ENCODE assay signal across 31 cellular contexts in genomic region chr1:31600641-31601040, GRCh38. TPM values are rescaled to one million over a fixed set of nuclear protein-coding genes. Genes with fewer than 3 reads are reported as not detected.
"Had no signal": no experiment of that assay in that cellular context is flagged by ENCODE, and none has a peak within 500 bp of the region (broad histone marks: within the 10 kb centered on the region; RNA-seq: fewer than 3 reads in every experiment).

No MANE protein-coding gene starts in this region.

- ATAC-seq: mucosa of descending colon; naive thymus-derived CD4-positive, alpha-beta T cell; natural killer cell treated with Interleukin-12 subunit alpha and Interleukin-12 subunit beta and Interleukin-15 and Interleukin-18, amount 100 ng/mL, for 72 hours; right lobe of liver; upper lobe of right lung had no signal

- H3K27me3 ChIP-seq: ovary, right atrium auricular region, right lobe of liver, suprapubic skin, tibial artery, upper lobe of right lung had no signal

- H3K36me3 ChIP-seq: left ventricle myocardium inferior, ovary, right atrium auricular region, right lobe of liver, suprapubic skin, thoracic aorta, tibial artery, upper lobe of right lung had no signal

- H3K9me3 ChIP-seq: left ventricle myocardium inferior, mucosa of descending colon, ovary, right atrium auricular region, right lobe of liver, suprapubic skin, thoracic aorta, tibial artery, upper lobe of right lung had no signal

- H3K4me2 ChIP-seq: smooth muscle cell had no signal

- H3K4me3 Mint-ChIP-seq: immature natural killer cell; memory B cell; naive thymus-derived CD4-positive, alpha-beta T cell; natural killer cell treated with Interleukin-12 subunit alpha and Interleukin-12 subunit beta and Interleukin-15 and Interleukin-18, amount 100 ng/mL, for 72 hours; stimulated activated naive CD8-positive, alpha-beta T cell treated with anti-CD3 and anti-CD28 coated beads, Interleukin-15, Interleukin-2, amounts not matched to agents 100 ng/mL and 50 ng/mL, for 24 hours had no signal

- H3K27ac ChIP-seq: left ventricle myocardium inferior, ovary, right atrium auricular region, right lobe of liver, suprapubic skin, thoracic aorta, tibial artery, upper lobe of right lung had no signal

- H3K27ac Mint-ChIP-seq: immature natural killer cell; memory B cell; naive thymus-derived CD4-positive, alpha-beta T cell; natural killer cell treated with Interleukin-12 subunit alpha and Interleukin-12 subunit beta and Interleukin-15 and Interleukin-18, amount 100 ng/mL, for 72 hours; progenitor cell of endocrine pancreas; stimulated activated naive CD8-positive, alpha-beta T cell treated with anti-CD3 and anti-CD28 coated beads, Interleukin-15, Interleukin-2, amounts not matched to agents 100 ng/mL and 50 ng/mL, for 24 hours had no signal

- DNase-seq: hypothalamus; immature natural killer cell; left ventricle myocardium inferior; midbrain; mucosa of descending colon; naive thymus-derived CD4-positive, alpha-beta T cell; ovary; right lobe of liver; stimulated activated CD4-positive, alpha-beta T cell treated with anti-CD3 and anti-CD28 coated beads, Interleukin-1b, Interleukin-23, amount 100 ng/mL, for 48 hours; stimulated activated CD4-positive, alpha-beta T cell treated with anti-CD3 and anti-CD28 coated beads, Interleukin-2, amount 100 ng/mL, for 48 hours; stimulated activated CD4-positive, alpha-beta T cell treated with anti-CD3 and anti-CD28 coated beads, Interleukin-4, amount 100 ng/mL, for 4 hours; stimulated activated naive CD4-positive, alpha-beta T cell; tibial artery; trophoblast cell; upper lobe of right lung had no signal

- H3K4me1 Mint-ChIP-seq: immature natural killer cell; naive thymus-derived CD4-positive, alpha-beta T cell had no signal

- H3K4me3 ChIP-seq: left ventricle myocardium inferior, lung, mucosa of descending colon, ovary, right atrium auricular region, right lobe of liver, smooth muscle cell, suprapubic skin, thoracic aorta, tibial artery, upper lobe of right lung had no signal

- H3K4me1 ChIP-seq: right atrium auricular region, right lobe of liver, suprapubic skin, tibial artery had no signal

- H3K36me3 Mint-ChIP-seq: immature natural killer cell; memory B cell; naive thymus-derived CD4-positive, alpha-beta T cell; natural killer cell treated with Interleukin-12 subunit alpha and Interleukin-12 subunit beta and Interleukin-15 and Interleukin-18, amount 100 ng/mL, for 72 hours had no signal

- FAIRE-seq: islet of Langerhans, urothelium cell line had no signal

- H3K9me3 Mint-ChIP-seq: immature natural killer cell; naive thymus-derived CD4-positive, alpha-beta T cell; natural killer cell treated with Interleukin-12 subunit alpha and Interleukin-12 subunit beta and Interleukin-15 and Interleukin-18, amount 100 ng/mL, for 72 hours; stimulated activated naive CD8-positive, alpha-beta T cell treated with anti-CD3 and anti-CD28 coated beads, Interleukin-15, Interleukin-2, amounts not matched to agents 100 ng/mL and 50 ng/mL, for 24 hours had no signal

RNA-seq across cellular contexts. Expression of gene HCRTR1, which starts 16.8 kb away (rescaled TPM):
- total RNA-seq: kidney epithelial cell; mucosa of descending colon; myocyte; naive thymus-derived CD4-positive, alpha-beta T cell; natural killer cell treated with Interleukin-12 subunit alpha and Interleukin-12 subunit beta and Interleukin-15 and Interleukin-18, amount 100 ng/mL, for 72 hours; ovary; progenitor cell of endocrine pancreas; renal cortical epithelial cell; right lobe of liver; skeletal muscle tissue; suprapubic skin; thoracic aorta; upper lobe of right lung had no signal
- polyA plus RNA-seq: immature natural killer cell; naive thymus-derived CD4-positive, alpha-beta T cell; ovary; smooth muscle cell had no signal

RNA-seq across cellular contexts. Expression of gene TINAGL1, which starts 24.3 kb away (rescaled TPM):
- total RNA-seq: naive thymus-derived CD4-positive, alpha-beta T cell; natural killer cell treated with Interleukin-12 subunit alpha and Interleukin-12 subunit beta and Interleukin-15 and Interleukin-18, amount 100 ng/mL, for 72 hours had no signal
- polyA plus RNA-seq: immature natural killer cell; naive thymus-derived CD4-positive, alpha-beta T cell; neural cell had no signal
